In genomic region chrX:71095033-71095432, GRCh38 we compare ENCODE assay signal across 8 cellular contexts. TPM values are rescaled to one million over a fixed set of nuclear protein-coding genes. Genes with fewer than 3 reads are reported as not detected.
DNase-seq lines count a peak whose midpoint lies in the region; ATAC-seq and TF ChIP-seq lines count a peak whose summit lies in the region.

No MANE protein-coding gene starts in this region.

- no peak overlapping the region for H3K27ac ChIP-seq in HUES48 (ENCODE audit: low read depth, low read length)
- H3K27ac ChIP-seq in naive thymus-derived CD4-positive, alpha-beta T cell (ENCODE audit: low read depth, low read length), result peak overlapping the region; percentile 85

- H3K9me3 ChIP-seq in BE2C (no peaks in the 10 kb centered on the region), HUES48 (ENCODE audit: control insufficient read depth, insufficient read depth, low read length) (peaks cover 25% of the 10 kb centered on the region)
- H3K9me3 ChIP-seq in naive thymus-derived CD4-positive, alpha-beta T cell (ENCODE audit: control insufficient read depth in 2 of 3, low read length in 3 of 3), result no peaks in the 10 kb centered on the region

- H3K4me3 ChIP-seq in BE2C (ENCODE audit: low read depth, low read length), result peak overlapping the region; percentile 74
- H3K4me3 ChIP-seq in HUES48 (ENCODE audit: low read depth, low read length), result peak overlapping the region; percentile 70
- peak overlapping the region; percentile 57 to 61 for H3K4me3 ChIP-seq in cardiac fibroblast (replicated peaks in 1 of 2; ENCODE audit: low read depth in 2 of 2, low read length in 2 of 2)
- H3K4me3 ChIP-seq in naive thymus-derived CD4-positive, alpha-beta T cell (ENCODE audit: low read length), result peak overlapping the region; percentile 67

- POLR2A ChIA-PET in naive thymus-derived CD4-positive, alpha-beta T cell (lab: Charles Lee), result no interaction called here

- TF ChIP-seq CTCF in BE2C (IDR thresholded peaks at IDR 0.05; ENCODE audit: low read depth, low read length) (no peak), cardiac fibroblast (IDR thresholded peaks at IDR 0.05; ENCODE audit: low read depth, low read length) (no peak)

- peaks cover 0 to 5% (median 0%) of the 10 kb centered on the region in 11 donors for H3K9me3 Mint-ChIP-seq in naive thymus-derived CD4-positive, alpha-beta T cell

- no peaks in the 10 kb centered on the region for H3K27me3 ChIP-seq in BE2C
- H3K27me3 ChIP-seq in HUES48 (ENCODE audit: control insufficient read depth, insufficient read depth, low read length), result peaks cover 8% of the 10 kb centered on the region; the same call in 1 of the 2 replicates
- no peaks in the 10 kb centered on the region for H3K27me3 ChIP-seq in naive thymus-derived CD4-positive, alpha-beta T cell (ENCODE audit: control insufficient read depth in 2 of 2, insufficient read depth in 2 of 2, low read length in 2 of 2)

- no peak overlapping the region for H3K9ac ChIP-seq in HUES48 (ENCODE audit: low read depth, low read length)

- intact Hi-C loops in naive thymus-derived CD4-positive, alpha-beta T cell (cut with micrococcal nuclease), result loop anchor here (1.0 kb wide), 2 partner anchors 27 to 188 kb away; partner anchors contain the start of genes SNX12 (in 2 of the 2) and NONO (in 1 of the 2)

- peak overlapping the region; percentile 90 to 100 (median 96) for H3K4me3 Mint-ChIP-seq in naive thymus-derived CD4-positive, alpha-beta T cell

- H3K4me1 ChIP-seq in BE2C (no peaks in the 10 kb centered on the region), HUES48 (ENCODE audit: control insufficient read depth, insufficient read depth, low read length) (peaks cover 6% of the 10 kb centered on the region; the same call in 1 of the 2 replicates)
- peaks cover 20 to 21% of the 10 kb centered on the region in 2 donors for H3K4me1 ChIP-seq in naive thymus-derived CD4-positive, alpha-beta T cell (ENCODE audit: control insufficient read depth in 2 of 2, insufficient read depth in 2 of 2, low read length in 2 of 2)

- CTCF ChIA-PET in naive thymus-derived CD4-positive, alpha-beta T cell (lab: Charles Lee), result no interaction called here

- H3K27ac Mint-ChIP-seq in naive thymus-derived CD4-positive, alpha-beta T cell, result peak overlapping the region; percentile 73 to 95 (median 91)

- H3K4me1 Mint-ChIP-seq in naive thymus-derived CD4-positive, alpha-beta T cell, result peaks cover 11 to 37% (median 30%) of the 10 kb centered on the region in 7 donors

- H3K36me3 ChIP-seq in BE2C (no peaks in the 10 kb centered on the region), HUES48 (ENCODE audit: control insufficient read depth, insufficient read depth, low read length) (no peaks in the 10 kb centered on the region)
- no peaks in the 10 kb centered on the region for H3K36me3 ChIP-seq in naive thymus-derived CD4-positive, alpha-beta T cell (ENCODE audit: control insufficient read depth in 2 of 3, insufficient read depth in 3 of 3, low read length in 3 of 3)

- H3K27me3 Mint-ChIP-seq in naive thymus-derived CD4-positive, alpha-beta T cell, result peaks cover 0 to 6% (median 0%) of the 10 kb centered on the region in 5 donors

- no peak for ATAC-seq in naive thymus-derived CD4-positive, alpha-beta T cell
- no peak for ATAC-seq in activated CD4-positive, CD25-positive, alpha-beta regulatory T cell treated with anti-CD3 and anti-CD28 coated beads, Interleukin-2, amount 50 U/mL, for 24 hours

- H3K36me3 Mint-ChIP-seq in naive thymus-derived CD4-positive, alpha-beta T cell, result no peaks in the 10 kb centered on the region

- no peak for DNase-seq in BE2C
- no peak for DNase-seq in cardiac fibroblast (ENCODE audit: low read depth in 2 of 2)
- DNase-seq in naive thymus-derived CD4-positive, alpha-beta T cell, result no peak
- DNase-seq in DMS153 (lab: John Stamatoyannopoulos, UW), result no peak
- DNase-seq in GM19238 (ENCODE audit: insufficient read length, low spot score), result no peak
- no peak for DNase-seq in activated effector memory CD4-positive, alpha-beta T cell treated with anti-CD3 and anti-CD28 coated beads, Interleukin-2, amount 50 U/mL, for 16 hours

RNA-seq across cellular contexts. Expression of gene FOXO4, which starts 0.6 kb away (rescaled TPM):
- 13.3 TPM for polyA plus RNA-seq in BE2C (2012; ENCODE audit: insufficient read depth, insufficient read length, low read depth)
- 10 to 100 TPM; 11.9 to 40.6 (median 30.0) TPM for total RNA-seq in naive thymus-derived CD4-positive, alpha-beta T cell
- polyA plus RNA-seq in naive thymus-derived CD4-positive, alpha-beta T cell, result 1 to 10 TPM; 1.2 to 2.3 TPM

RNA-seq across cellular contexts. Expression of gene CXorf65, which starts 11.5 kb away (rescaled TPM):
- 1.1 TPM for polyA plus RNA-seq in BE2C (2012; ENCODE audit: insufficient read depth, insufficient read length, low read depth)
- 10 to 100 TPM; 26.5 to 83.4 (median 57.8) TPM for total RNA-seq in naive thymus-derived CD4-positive, alpha-beta T cell
- polyA plus RNA-seq in naive thymus-derived CD4-positive, alpha-beta T cell, result 1 to 10 TPM in 1 of 2 donors, under 1 TPM in 1; 0.31 to 4.3 TPM

RNA-seq across cellular contexts. Expression of gene IL2RG, which starts 16.3 kb away (rescaled TPM):
- 1.7 TPM for polyA plus RNA-seq in BE2C (2012; ENCODE audit: insufficient read depth, insufficient read length, low read depth)
- total RNA-seq in naive thymus-derived CD4-positive, alpha-beta T cell, result 100 to 1,000 TPM; 228 to 671 (median 329) TPM
- 1,000 to 10,000 TPM in 1 of 2 donors, 100 to 1,000 TPM in 1; 933 to 1,015 TPM for polyA plus RNA-seq in naive thymus-derived CD4-positive, alpha-beta T cell

RNA-seq across cellular contexts. Expression of gene MED12, which starts 23.4 kb away (rescaled TPM):
- 81.2 TPM for polyA plus RNA-seq in BE2C (2012; ENCODE audit: insufficient read depth, insufficient read length, low read depth)
- 100 to 1,000 TPM in 1 of 5 experiments, 10 to 100 TPM in 4; 71.1 to 104 (median 77.4) TPM for total RNA-seq in naive thymus-derived CD4-positive, alpha-beta T cell
- polyA plus RNA-seq in naive thymus-derived CD4-positive, alpha-beta T cell, result 10 to 100 TPM; 12.5 to 22.2 TPM

RNA-seq across cellular contexts. Expression of gene SNX12, which starts 26.9 kb away (rescaled TPM):
- 64.0 TPM for polyA plus RNA-seq in BE2C (2012; ENCODE audit: insufficient read depth, insufficient read length, low read depth)
- 10 to 100 TPM; 19.0 to 41.6 (median 37.3) TPM for total RNA-seq in naive thymus-derived CD4-positive, alpha-beta T cell
- 1 to 10 TPM; 3.1 to 3.4 TPM for polyA plus RNA-seq in naive thymus-derived CD4-positive, alpha-beta T cell
